ENCODE assay signal across 26 cellular contexts in the genomic region with DNA sequence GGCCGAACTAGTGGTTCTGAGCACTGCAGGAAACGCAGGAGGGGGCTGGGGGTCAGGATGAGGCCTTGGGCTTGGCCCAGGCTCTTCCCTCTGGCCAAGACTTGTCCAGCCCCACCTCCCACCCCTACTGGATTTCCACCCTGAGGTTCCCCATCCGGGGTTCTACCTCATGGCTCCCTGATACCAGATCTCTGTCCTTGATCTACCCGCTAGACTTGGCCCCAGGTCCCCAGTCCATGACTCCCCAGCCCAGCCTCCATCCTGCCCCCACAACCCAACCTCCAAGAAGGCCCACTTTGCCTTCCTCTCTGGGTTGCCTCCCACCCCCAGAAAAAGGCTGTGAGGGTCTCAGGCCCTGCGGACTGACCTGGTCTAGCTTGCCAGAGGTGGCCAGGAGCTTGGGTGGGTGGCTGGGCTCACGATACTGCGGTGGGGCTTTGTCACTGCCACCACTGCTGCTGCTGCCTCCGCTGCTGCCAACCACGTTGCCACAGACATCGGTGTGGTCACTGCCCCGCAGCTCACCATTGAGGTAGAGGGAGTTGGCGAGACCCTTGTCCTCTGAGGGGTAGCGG.
"Had no signal": no experiment of that assay in that cellular context is flagged by ENCODE, and none has a peak within 500 bp of the region (broad histone marks: within the 10 kb centered on the region; RNA-seq: fewer than 3 reads in every experiment).

No MANE protein-coding gene starts in this region.

- H3K36me3 ChIP-seq: adrenal gland, brain microvascular endothelial cell, esophagus squamous epithelium, left lung, lower lobe of right lung, right lobe of liver, upper lobe of right lung had no signal

- H3K27me3 Mint-ChIP-seq: progenitor cell of endocrine pancreas had no signal

- DNase-seq: activated CD4-positive, alpha-beta T cell treated with anti-CD3 and anti-CD28 coated beads for 4 hours; activated CD4-positive, alpha-beta T cell treated with anti-CD3 and anti-CD28 coated beads, Interleukin-2, amount 50 U/mL, for 4 hours; activated CD4-positive, CD25-positive, alpha-beta regulatory T cell; activated naive CD4-positive, alpha-beta T cell treated with anti-CD3 and anti-CD28 coated beads for 36 hours; activated naive CD8-positive, alpha-beta T cell treated with anti-CD3 and anti-CD28 coated beads for 36 hours; activated T-cell treated with anti-CD3 and anti-CD28 coated beads for 4 hours; activated T-cell treated with anti-CD3 and anti-CD28 coated beads, Interleukin-2, amount 50 U/mL, for 72 hours; brain microvascular endothelial cell; effector CD4-positive, alpha-beta T cell; esophagus squamous epithelium; foreskin melanocyte; kidney glomerular epithelial cell; left lung; lower lobe of right lung; mesenchymal stem cell; mucosa of descending colon; stimulated activated CD4-positive, alpha-beta T cell treated with anti-CD3 and anti-CD28 coated beads, Interleukin-12 subunit alpha, Interleukin-12 subunit beta, amount 100 ng/mL, for 4 hours; stimulated activated CD4-positive, alpha-beta T cell treated with anti-CD3 and anti-CD28 coated beads, Interleukin-4, amount 100 ng/mL, for 1 hour; upper lobe of right lung had no signal

- H3K27ac ChIP-seq: adrenal gland, brain microvascular endothelial cell, epithelial cell of prostate, esophagus squamous epithelium, left lung, lower lobe of right lung, right lobe of liver, skin epidermis, upper lobe of right lung had no signal

- H3K9me3 ChIP-seq: adrenal gland, esophagus squamous epithelium, left lung, lower lobe of right lung, mucosa of descending colon, right lobe of liver, upper lobe of right lung had no signal

- H3K4me3 Mint-ChIP-seq: activated naive CD4-positive, alpha-beta T cell treated with anti-CD3 and anti-CD28 coated beads for 36 hours; activated naive CD8-positive, alpha-beta T cell treated with anti-CD3 and anti-CD28 coated beads for 36 hours; natural killer cell treated with Interleukin-12 subunit alpha and Interleukin-12 subunit beta and Interleukin-15 and Interleukin-18, amount 100 ng/mL, for 72 hours; stimulated activated naive CD8-positive, alpha-beta T cell treated with anti-CD3 and anti-CD28 coated beads, Interleukin-15, Interleukin-2, amounts not matched to agents 100 ng/mL and 50 ng/mL, for 24 hours had no signal

- H3K9me3 Mint-ChIP-seq: activated naive CD4-positive, alpha-beta T cell treated with anti-CD3 and anti-CD28 coated beads for 36 hours; activated naive CD8-positive, alpha-beta T cell treated with anti-CD3 and anti-CD28 coated beads for 36 hours; activated T-cell treated with anti-CD3 and anti-CD28 coated beads, Interleukin-2, amount 50 U/mL, for 72 hours; natural killer cell treated with Interleukin-12 subunit alpha and Interleukin-12 subunit beta and Interleukin-15 and Interleukin-18, amount 100 ng/mL, for 72 hours; stimulated activated naive CD8-positive, alpha-beta T cell treated with anti-CD3 and anti-CD28 coated beads, Interleukin-15, Interleukin-2, amounts not matched to agents 100 ng/mL and 50 ng/mL, for 24 hours had no signal

- H3K4me1 ChIP-seq: upper lobe of right lung had no signal

- H3K4me3 ChIP-seq: adrenal gland, esophagus squamous epithelium, left lung, lower lobe of right lung, mucosa of descending colon, right lobe of liver, skin epidermis had no signal

- H3K27ac Mint-ChIP-seq: activated naive CD4-positive, alpha-beta T cell treated with anti-CD3 and anti-CD28 coated beads for 36 hours; activated naive CD8-positive, alpha-beta T cell treated with anti-CD3 and anti-CD28 coated beads for 36 hours; activated T-cell treated with anti-CD3 and anti-CD28 coated beads, Interleukin-2, amount 50 U/mL, for 72 hours; natural killer cell treated with Interleukin-12 subunit alpha and Interleukin-12 subunit beta and Interleukin-15 and Interleukin-18, amount 100 ng/mL, for 72 hours; progenitor cell of endocrine pancreas; stimulated activated naive CD8-positive, alpha-beta T cell treated with anti-CD3 and anti-CD28 coated beads, Interleukin-15, Interleukin-2, amounts not matched to agents 100 ng/mL and 50 ng/mL, for 24 hours had no signal

- H3K27me3 ChIP-seq: adrenal gland, brain microvascular endothelial cell, right lobe of liver, upper lobe of right lung had no signal

- ATAC-seq: activated T-cell treated with anti-CD3 and anti-CD28 coated beads, Interleukin-2, amount 50 U/mL, for 72 hours; left lung; lower lobe of right lung; mucosa of descending colon; natural killer cell treated with Interleukin-12 subunit alpha and Interleukin-12 subunit beta and Interleukin-15 and Interleukin-18, amount 100 ng/mL, for 72 hours; upper lobe of right lung had no signal
